Comparison of ENCODE assay signal across 7 cellular contexts in the genomic region with DNA sequence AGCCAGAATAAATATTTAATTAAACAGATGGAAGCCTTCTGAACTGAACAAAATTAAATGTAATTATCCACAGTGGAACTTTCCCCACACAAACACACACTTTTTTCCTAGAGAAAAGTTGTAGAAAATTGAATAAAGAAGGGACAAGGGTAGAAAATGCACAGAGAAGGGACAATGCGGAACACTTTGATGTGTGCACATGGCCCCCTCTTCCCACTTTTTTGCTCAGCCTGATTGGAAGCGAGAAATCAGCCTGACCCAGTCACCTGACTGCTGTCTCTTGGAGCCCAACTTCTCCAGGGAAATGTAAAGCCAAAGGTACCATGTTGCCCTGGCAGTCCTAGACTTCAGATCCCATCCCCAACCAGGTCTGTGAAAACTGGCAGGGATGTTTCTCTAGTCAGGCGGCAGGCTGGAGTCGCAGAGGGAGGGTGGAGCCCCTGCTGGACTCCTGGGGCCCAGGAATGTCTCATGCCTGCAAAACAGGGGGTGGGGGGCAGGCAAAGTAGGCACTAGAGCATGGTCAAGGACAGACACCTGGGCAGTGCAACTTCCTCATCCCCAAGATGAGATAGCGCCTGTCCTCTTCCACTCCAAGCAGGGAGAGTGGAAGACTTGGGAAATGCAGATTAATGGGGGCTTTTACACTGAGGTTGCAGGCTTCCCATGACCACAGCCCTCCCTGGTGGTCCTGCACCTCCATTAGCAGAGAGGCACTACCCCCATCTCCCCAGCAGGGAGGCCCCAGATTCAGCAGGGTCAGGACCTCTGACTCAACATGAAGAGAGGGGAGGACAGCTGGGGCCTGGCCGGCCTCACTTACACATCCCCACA. TPM values are rescaled to one million over a fixed set of nuclear protein-coding genes. Genes with fewer than 3 reads are reported as not detected.
DNase-seq lines count a peak whose midpoint lies in the region; ATAC-seq and TF ChIP-seq lines count a peak whose summit lies in the region.

No MANE protein-coding gene starts in this region.

- H3K27me3 Mint-ChIP-seq in activated CD4-positive, alpha-beta memory T cell treated with anti-CD3 and anti-CD28 coated beads, Interleukin-2, amount 10 ng/mL, durations not matched to agents 7 days and 5 days, result no peaks in the 10 kb centered on the region

- ATAC-seq in left ventricle myocardium superior (peak; percentile 9), GM18867 (IDR thresholded peaks at IDR 0.05; ENCODE audit: unreplicated experiment) (no peak), GM18520 (IDR thresholded peaks at IDR 0.05; ENCODE audit: unreplicated experiment) (no peak)

- peaks cover 37 to 42% (median 39%) of the 10 kb centered on the region in 3 donors for H3K4me1 ChIP-seq in skeletal muscle tissue (ENCODE audit: control insufficient read depth in 3 of 3, insufficient read depth in 3 of 3, low read length in 3 of 3)

- no peaks in the 10 kb centered on the region for H3K27me3 ChIP-seq in skeletal muscle tissue (ENCODE audit: control insufficient read depth in 3 of 3, insufficient read depth in 3 of 3, low read length in 3 of 3)

- peak overlapping the region; percentile 49 for H3K27ac Mint-ChIP-seq in activated CD4-positive, alpha-beta memory T cell treated with anti-CD3 and anti-CD28 coated beads, Interleukin-2, amount 10 ng/mL, durations not matched to agents 7 days and 5 days

- no peaks in the 10 kb centered on the region for H3K9me3 Mint-ChIP-seq in activated CD4-positive, alpha-beta memory T cell treated with anti-CD3 and anti-CD28 coated beads, Interleukin-2, amount 10 ng/mL, durations not matched to agents 7 days and 5 days

- peaks cover 54% of the 10 kb centered on the region for H3K4me1 Mint-ChIP-seq in activated CD4-positive, alpha-beta memory T cell treated with anti-CD3 and anti-CD28 coated beads, Interleukin-2, amount 10 ng/mL, durations not matched to agents 7 days and 5 days

- intact Hi-C loops in left ventricle myocardium superior (cut with micrococcal nuclease), result no loop called here

- CTCF ChIA-PET in HEK293T (lab: Yijun Ruan, JAX), result no interaction called here
- CTCF ChIA-PET in activated CD4-positive, alpha-beta memory T cell treated with anti-CD3 and anti-CD28 coated beads, Interleukin-2, amount 10 ng/mL, durations not matched to agents 7 days and 5 days (lab: Charles Lee), result interaction anchor here (0.6 kb wide), 1 partner anchor 370 kb away, joined by 3 read pairs; no protein-coding TSS in a partner anchor

- H3K9ac ChIP-seq in skeletal muscle tissue (ENCODE audit: low read depth in 1 of 3, low read length in 3 of 3), result peak overlapping the region; percentile 54 to 92 (median 56)

- peaks cover 31% of the 10 kb centered on the region for H3K36me3 Mint-ChIP-seq in activated CD4-positive, alpha-beta memory T cell treated with anti-CD3 and anti-CD28 coated beads, Interleukin-2, amount 10 ng/mL, durations not matched to agents 7 days and 5 days (ENCODE audit: low read depth)

- peak overlapping the region; percentile 86 for H3K4me3 Mint-ChIP-seq in activated CD4-positive, alpha-beta memory T cell treated with anti-CD3 and anti-CD28 coated beads, Interleukin-2, amount 10 ng/mL, durations not matched to agents 7 days and 5 days

- H3K9me3 ChIP-seq in skeletal muscle tissue (ENCODE audit: control insufficient read depth in 3 of 3, low read length in 3 of 3), result no peaks in the 10 kb centered on the region

- peaks cover 20 to 28% (median 21%) of the 10 kb centered on the region in 3 donors for H3K36me3 ChIP-seq in skeletal muscle tissue (ENCODE audit: control insufficient read depth in 3 of 3, insufficient read depth in 3 of 3, low read length in 3 of 3)

- H3K27ac ChIP-seq in skeletal muscle tissue (ENCODE audit: low read depth, low read length), result peak overlapping the region; percentile 79

- POLR2A ChIA-PET in HEK293T (lab: Yijun Ruan, JAX), result no interaction called here
- POLR2A ChIA-PET in activated CD4-positive, alpha-beta memory T cell treated with anti-CD3 and anti-CD28 coated beads, Interleukin-2, amount 10 ng/mL, durations not matched to agents 7 days and 5 days (lab: Charles Lee), result interaction anchor here (0.5 to 2.0 kb wide), 4 partner anchors 10 to 342 kb away, joined by 3 to 6 read pairs (median 3); partner anchors contain the start of genes ANXA9 and ENSA

- peak overlapping the region; percentile 14 to 92 (median 24) for H3K4me3 ChIP-seq in skeletal muscle tissue (ENCODE audit: low read length in 3 of 3)

- DNase-seq in HEK293T (ENCODE audit: extremely low spot score) (no peak), left ventricle myocardium superior (no peak)
- no peak for DNase-seq in activated CD4-positive, alpha-beta memory T cell treated with anti-CD3 and anti-CD28 coated beads, Interleukin-2, amount 10 ng/mL, durations not matched to agents 7 days and 5 days
- DNase-seq in stimulated activated CD4-positive, alpha-beta T cell treated with anti-CD3 and anti-CD28 coated beads, Interleukin-4, amount 100 ng/mL, for 4 hours, result no peak

TF ChIP-seq in HEK293T, 16 proteins besides CTCF, POLR2A, EP300 and RAD21:
- TF ChIP-seq L3MBTL2 (conservative IDR thresholded peaks at IDR 0.05) (peak; percentile 18), NFRKB (IDR thresholded peaks at IDR 0.05) (no peak), SUZ12 (IDR thresholded peaks at IDR 0.05) (no peak), ELF4 (IDR thresholded peaks at IDR 0.05) (no peak), BHLHE40 (IDR thresholded peaks at IDR 0.05; ENCODE audit: borderline replicate concordance) (no peak), LEF1 (IDR thresholded peaks at IDR 0.05; ENCODE audit: borderline replicate concordance) (no peak), FOXA1 (IDR thresholded peaks at IDR 0.05) (no peak)
- TF ChIP-seq, protein P1, sequence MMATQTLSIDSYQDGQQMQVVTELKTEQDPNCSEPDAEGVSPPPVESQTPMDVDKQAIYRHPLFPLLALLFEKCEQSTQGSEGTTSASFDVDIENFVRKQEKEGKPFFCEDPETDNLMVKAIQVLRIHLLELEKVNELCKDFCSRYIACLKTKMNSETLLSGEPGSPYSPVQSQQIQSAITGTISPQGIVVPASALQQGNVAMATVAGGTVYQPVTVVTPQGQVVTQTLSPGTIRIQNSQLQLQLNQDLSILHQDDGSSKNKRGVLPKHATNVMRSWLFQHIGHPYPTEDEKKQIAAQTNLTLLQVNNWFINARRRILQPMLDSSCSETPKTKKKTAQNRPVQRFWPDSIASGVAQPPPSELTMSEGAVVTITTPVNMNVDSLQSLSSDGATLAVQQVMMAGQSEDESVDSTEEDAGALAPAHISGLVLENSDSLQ (IDR thresholded peaks at IDR 0.05), result no peak

RNA-seq across cellular contexts. Expression of gene CERS2, which starts 2.8 kb away (rescaled TPM):
- total RNA-seq in activated CD4-positive, alpha-beta memory T cell treated with anti-CD3 and anti-CD28 coated beads, Interleukin-2, amount 10 ng/mL, durations not matched to agents 7 days and 5 days, result 100 to 1,000 TPM; 177 to 181 TPM
- total RNA-seq in left ventricle myocardium superior (83.2 TPM), skeletal muscle tissue (44.4 TPM)

RNA-seq across cellular contexts. Expression of gene ANXA9, which starts 10.3 kb away (rescaled TPM):
- total RNA-seq in activated CD4-positive, alpha-beta memory T cell treated with anti-CD3 and anti-CD28 coated beads, Interleukin-2, amount 10 ng/mL, durations not matched to agents 7 days and 5 days, result not detected
- total RNA-seq in left ventricle myocardium superior (0.27 TPM), skeletal muscle tissue (not detected)

RNA-seq across cellular contexts. Expression of gene MINDY1, which starts 34.9 kb away (rescaled TPM):
- 10 to 100 TPM; 19.9 to 20.5 TPM for total RNA-seq in activated CD4-positive, alpha-beta memory T cell treated with anti-CD3 and anti-CD28 coated beads, Interleukin-2, amount 10 ng/mL, durations not matched to agents 7 days and 5 days
- total RNA-seq in left ventricle myocardium superior (40.6 TPM), skeletal muscle tissue (16.2 TPM)

RNA-seq across cellular contexts. Expression of gene PRUNE1, which starts 36.4 kb away (rescaled TPM):
- total RNA-seq in activated CD4-positive, alpha-beta memory T cell treated with anti-CD3 and anti-CD28 coated beads, Interleukin-2, amount 10 ng/mL, durations not matched to agents 7 days and 5 days, result 10 to 100 TPM; 13.8 to 16.6 TPM
- 43.6 TPM for total RNA-seq in left ventricle myocardium superior
- 9.9 TPM for total RNA-seq in skeletal muscle tissue

RNA-seq across cellular contexts. Expression of gene SETDB1, which starts 45.6 kb away (rescaled TPM):
- 10 to 100 TPM; 49.5 to 51.5 TPM for total RNA-seq in activated CD4-positive, alpha-beta memory T cell treated with anti-CD3 and anti-CD28 coated beads, Interleukin-2, amount 10 ng/mL, durations not matched to agents 7 days and 5 days
- 19.2 TPM for total RNA-seq in left ventricle myocardium superior
- total RNA-seq in skeletal muscle tissue, result 47.5 TPM
